8 cellular contexts compared by ENCODE assay signal in genomic region chr15:74599156-74599555, GRCh38. TPM values are rescaled to one million over a fixed set of nuclear protein-coding genes. Genes with fewer than 3 reads are reported as not detected.
DNase-seq lines count a peak whose midpoint lies in the region; ATAC-seq and TF ChIP-seq lines count a peak whose summit lies in the region.

No MANE protein-coding gene starts in this region.

- H3K9me3 ChIP-seq in DOHH2 (ENCODE audit: control insufficient read depth, insufficient read depth, low read length), result no peaks in the 10 kb centered on the region

- H3K27ac ChIP-seq in DOHH2 (ENCODE audit: low read depth, low read length), result no peak overlapping the region

- POLR2A ChIA-PET in activated CD4-positive, alpha-beta memory T cell treated with anti-CD3 and anti-CD28 coated beads for 36 hours (lab: Charles Lee), result interaction anchor here (1.4 to 2.8 kb wide), 2 partner anchors 14 to 16 kb away, joined by 6 to 15 read pairs; partner anchors contain the start of gene CLK3

- no peaks in the 10 kb centered on the region for H3F3A ChIP-seq in DOHH2 (ENCODE audit: control insufficient read depth, insufficient read depth)

- DNase-seq in activated CD4-positive, alpha-beta memory T cell treated with anti-CD3 and anti-CD28 coated beads for 36 hours, result no peak
- DNase-seq in foreskin fibroblast (no peak), skeletal muscle cell (ENCODE audit: low read depth) (no peak), NCI-H1436 (lab: John Stamatoyannopoulos, UW) (no peak)
- DNase-seq in stimulated activated CD4-positive, alpha-beta T cell treated with anti-CD3 and anti-CD28 coated beads, Interleukin-4, amount 100 ng/mL, for 24 hours, result no peak

- peak overlapping the region; percentile 94 for H3K27ac Mint-ChIP-seq in activated CD4-positive, alpha-beta memory T cell treated with anti-CD3 and anti-CD28 coated beads for 36 hours

- peak overlapping the region; percentile 75; the same call in 1 of the 2 replicates for H3K4me2 ChIP-seq in DOHH2 (ENCODE audit: low read length)

- H3K36me3 Mint-ChIP-seq in activated CD4-positive, alpha-beta memory T cell treated with anti-CD3 and anti-CD28 coated beads for 36 hours, result peaks cover 5% of the 10 kb centered on the region

- H4K20me1 ChIP-seq in DOHH2 (ENCODE audit: control insufficient read depth, insufficient read depth, low read depth, low read length), result no peaks in the 10 kb centered on the region

- no peaks in the 10 kb centered on the region for H3K27me3 ChIP-seq in DOHH2 (ENCODE audit: control insufficient read depth, low read length)

- intact Hi-C loops in activated CD4-positive, alpha-beta memory T cell treated with anti-CD3 and anti-CD28 coated beads for 36 hours (cut with micrococcal nuclease), result no loop called here

- peaks cover 20% of the 10 kb centered on the region for H3K4me1 Mint-ChIP-seq in activated CD4-positive, alpha-beta memory T cell treated with anti-CD3 and anti-CD28 coated beads for 36 hours (ENCODE audit: low read depth)

- H3K9me3 Mint-ChIP-seq in activated CD4-positive, alpha-beta memory T cell treated with anti-CD3 and anti-CD28 coated beads for 36 hours, result no peaks in the 10 kb centered on the region

- no peaks in the 10 kb centered on the region for H3K79me2 ChIP-seq in DOHH2 (ENCODE audit: control insufficient read depth, low read length)

- H3K36me3 ChIP-seq in DOHH2 (ENCODE audit: control insufficient read depth, low read length), result no peaks in the 10 kb centered on the region

- H3K4me1 ChIP-seq in DOHH2 (ENCODE audit: control insufficient read depth, low read length), result peaks cover 13% of the 10 kb centered on the region

- H3K27me3 Mint-ChIP-seq in activated CD4-positive, alpha-beta memory T cell treated with anti-CD3 and anti-CD28 coated beads for 36 hours, result no peaks in the 10 kb centered on the region

- peak overlapping the region; percentile 96 for H3K4me3 Mint-ChIP-seq in activated CD4-positive, alpha-beta memory T cell treated with anti-CD3 and anti-CD28 coated beads for 36 hours

- H3K4me3 ChIP-seq in DOHH2 (ENCODE audit: low read length) (no peak overlapping the region), foreskin fibroblast (ENCODE audit: low read depth in 1 of 2, low read length in 2 of 2) (peak overlapping the region; percentile 70 to 85), skeletal muscle cell (ENCODE audit: low read depth, low read length) (peak overlapping the region; percentile 58)

- ATAC-seq in HG03571 (IDR thresholded peaks at IDR 0.05; ENCODE audit: unreplicated experiment) (no peak), GM18870 (IDR thresholded peaks at IDR 0.05; ENCODE audit: unreplicated experiment) (no peak)

- no peaks in the 10 kb centered on the region for H3K9me2 ChIP-seq in DOHH2 (replicated peaks; ENCODE audit: control insufficient read depth, low read length)

- CTCF ChIA-PET in activated CD4-positive, alpha-beta memory T cell treated with anti-CD3 and anti-CD28 coated beads for 36 hours (lab: Charles Lee), result interaction anchor here (1.5 to 1.6 kb wide), 2 partner anchors 22 to 33 kb away, joined by 4 to 7 read pairs; no protein-coding TSS in a partner anchor

- TF ChIP-seq CTCF in DOHH2 (IDR thresholded peaks at IDR 0.05; ENCODE audit: low read depth, low read length, poor library complexity, severe bottlenecking) (no peak), foreskin fibroblast (IDR thresholded peaks at IDR 0.05; ENCODE audit: low read depth, low read length) (no peak)

RNA-seq across cellular contexts. Expression of gene CLK3, which starts 16.5 kb away (rescaled TPM):
- 100 to 1,000 TPM; 118 to 124 TPM for total RNA-seq in activated CD4-positive, alpha-beta memory T cell treated with anti-CD3 and anti-CD28 coated beads for 36 hours

RNA-seq across cellular contexts. Expression of gene ARID3B, which starts 58.1 kb away (rescaled TPM):
- total RNA-seq in activated CD4-positive, alpha-beta memory T cell treated with anti-CD3 and anti-CD28 coated beads for 36 hours, result 10 to 100 TPM; 27.3 to 28.6 TPM
